21 cellular contexts compared by ENCODE assay signal in the genomic region with DNA sequence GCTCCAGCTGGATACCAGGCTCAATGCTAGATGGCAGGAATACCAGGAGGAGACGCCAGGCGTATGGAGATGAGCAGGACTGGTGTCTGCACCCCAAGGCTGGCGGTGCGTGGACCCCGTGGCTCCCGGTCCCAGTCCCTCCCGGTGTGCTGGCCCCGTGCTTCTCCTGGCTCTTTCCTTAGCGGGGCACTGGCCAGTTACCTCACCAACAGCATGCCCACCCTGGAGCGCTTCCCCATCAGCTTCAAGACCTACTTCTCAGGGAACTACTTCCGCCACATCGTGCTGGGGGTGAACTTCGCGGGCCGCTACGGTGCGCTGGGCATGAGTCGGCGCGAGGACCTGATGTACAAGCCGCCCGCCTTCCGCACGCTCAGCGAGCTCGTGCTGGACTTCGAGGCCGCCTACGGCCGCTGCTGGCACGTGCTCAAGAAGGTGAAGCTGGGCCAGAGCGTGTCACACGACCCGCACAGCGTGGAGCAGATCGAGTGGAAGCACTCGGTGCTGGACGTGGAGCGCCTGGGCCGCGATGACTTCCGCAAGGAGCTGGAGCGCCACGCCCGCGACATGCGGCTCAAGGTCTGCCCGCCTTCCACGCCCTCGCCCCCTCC. TPM values are rescaled to one million over a fixed set of nuclear protein-coding genes. Genes with fewer than 3 reads are reported as not detected.
"Had no signal": no experiment of that assay in that cellular context is flagged by ENCODE, and none has a peak within 500 bp of the region (broad histone marks: within the 10 kb centered on the region; RNA-seq: fewer than 3 reads in every experiment).

No MANE protein-coding gene starts in this region.

- H3K36me3 ChIP-seq: ovary, transverse colon had no signal

- H3K27ac ChIP-seq: hepatocyte, ovary, transverse colon had no signal

- H3K4me3 Mint-ChIP-seq: activated CD4-positive, alpha-beta T cell treated with anti-CD3 and anti-CD28 coated beads, Interleukin-2, amount 10 ng/mL, durations not matched to agents 7 days and 5 days; activated naive CD4-positive, alpha-beta T cell treated with anti-CD3 and anti-CD28 coated beads, Interleukin-2, amount 10 ng/mL, durations not matched to agents 7 days and 5 days; activated T-cell treated with anti-CD3 and anti-CD28 coated beads, Interleukin-2, amount 50 U/mL, for 24 hours; mesothelial cell of epicardium; T-helper 2 cell treated with Interferon-gamma antibody and Interleukin-4, amounts not matched to agents 5 μg/mL and 100 μg/mL, for 36 hours had no signal

- H3K27ac Mint-ChIP-seq: activated CD4-positive, alpha-beta T cell treated with anti-CD3 and anti-CD28 coated beads, Interleukin-2, amount 10 ng/mL, durations not matched to agents 7 days and 5 days; activated naive CD4-positive, alpha-beta T cell treated with anti-CD3 and anti-CD28 coated beads, Interleukin-2, amount 10 ng/mL, durations not matched to agents 7 days and 5 days; mesothelial cell of epicardium; T-helper 2 cell treated with Interferon-gamma antibody and Interleukin-4, amounts not matched to agents 5 μg/mL and 100 μg/mL, for 36 hours had no signal

- H3K9me3 ChIP-seq: esophagus squamous epithelium, ovary, transverse colon had no signal

- H3K4me2 ChIP-seq: hepatocyte had no signal

- H3K79me2 ChIP-seq: hepatocyte had no signal

- H3K27me3 ChIP-seq: esophagus squamous epithelium, hepatocyte, ovary, transverse colon had no signal

- DNase-seq: activated CD4-positive, alpha-beta T cell treated with anti-CD3 and anti-CD28 coated beads, Interleukin-2, amount 10 ng/mL, durations not matched to agents 7 days and 5 days; activated CD4-positive, CD25-positive, alpha-beta regulatory T cell; activated naive CD4-positive, alpha-beta T cell treated with anti-CD3 and anti-CD28 coated beads, Interleukin-2, amount 10 ng/mL, durations not matched to agents 7 days and 5 days; activated T-cell treated with anti-CD3 and anti-CD28 coated beads, Interleukin-2, amount 50 U/mL, for 24 hours; esophagus squamous epithelium; stimulated activated CD4-positive, alpha-beta T cell treated with anti-CD3 and anti-CD28 coated beads, Interleukin-15, amount 100 ng/mL, for 24 hours; stimulated activated CD4-positive, alpha-beta T cell treated with anti-CD3 and anti-CD28 coated beads, Interleukin-4, amount 100 ng/mL, for 1 hour; stimulated activated naive CD4-positive, alpha-beta T cell treated with Interleukin-2 at 50 U/mL for 16 hours; substantia nigra; transverse colon had no signal

- H3K9me3 Mint-ChIP-seq: activated CD4-positive, alpha-beta T cell treated with anti-CD3 and anti-CD28 coated beads, Interleukin-2, amount 10 ng/mL, durations not matched to agents 7 days and 5 days; activated naive CD4-positive, alpha-beta T cell treated with anti-CD3 and anti-CD28 coated beads, Interleukin-2, amount 10 ng/mL, durations not matched to agents 7 days and 5 days; activated T-cell treated with anti-CD3 and anti-CD28 coated beads, Interleukin-2, amount 50 U/mL, for 24 hours; mesothelial cell of epicardium; T-helper 2 cell treated with Interferon-gamma antibody and Interleukin-4, amounts not matched to agents 5 μg/mL and 100 μg/mL, for 36 hours had no signal

- H2AFZ ChIP-seq: hepatocyte had no signal

- H3K27me3 Mint-ChIP-seq: activated CD4-positive, alpha-beta T cell treated with anti-CD3 and anti-CD28 coated beads, Interleukin-2, amount 10 ng/mL, durations not matched to agents 7 days and 5 days; activated T-cell treated with anti-CD3 and anti-CD28 coated beads, Interleukin-2, amount 50 U/mL, for 24 hours had no signal

- H3K4me3 ChIP-seq: esophagus squamous epithelium, hepatocyte, ovary, transverse colon had no signal

- H3K36me3 Mint-ChIP-seq: activated naive CD4-positive, alpha-beta T cell treated with anti-CD3 and anti-CD28 coated beads, Interleukin-2, amount 10 ng/mL, durations not matched to agents 7 days and 5 days had no signal

RNA-seq across cellular contexts. Expression of a gene that starts 14.5 kb away (rescaled TPM):
- total RNA-seq: bronchial epithelial cell had no signal

RNA-seq across cellular contexts. Expression of a gene that starts 50.4 kb away (rescaled TPM):
- total RNA-seq: activated CD4-positive, alpha-beta T cell treated with anti-CD3 and anti-CD28 coated beads, Interleukin-2, amount 10 ng/mL, durations not matched to agents 7 days and 5 days; astrocyte; bronchial epithelial cell; endothelial cell of umbilical vein; esophagus squamous epithelium; fibroblast of villous mesenchyme; glomerular endothelial cell; hepatocyte; lower leg skin; mesothelial cell of epicardium; myocyte; transverse colon had no signal
